In genomic region chr18:23163786-23164583, GRCh38 we compare ENCODE assay signal across 25 cellular contexts.
"Had no signal": no experiment of that assay in that cellular context is flagged by ENCODE, and none has a peak within 500 bp of the region (broad histone marks: within the 10 kb centered on the region; RNA-seq: fewer than 3 reads in every experiment).

No MANE protein-coding gene starts in this region.

- ATAC-seq: left cardiac atrium; left lung; mucosa of descending colon; naive thymus-derived CD4-positive, alpha-beta T cell; natural killer cell treated with Interleukin-12 subunit alpha and Interleukin-12 subunit beta and Interleukin-15 and Interleukin-18, amount 100 ng/mL, for 72 hours; pancreas; psoas muscle; sciatic nerve; stimulated activated effector memory CD8-positive, alpha-beta T cell treated with anti-CD3 and anti-CD28 coated beads, Interleukin-12 subunit alpha, Interleukin-12 subunit beta, amount 100 ng/mL, for 72 hours had no signal

- H3K27me3 ChIP-seq: left lung, pancreas, right atrium auricular region, spleen, stomach, testis, thyroid gland, transverse colon, upper lobe of left lung, vagina had no signal

- H3K27ac ChIP-seq: left lung, pancreas, psoas muscle, right atrium auricular region, spleen, stomach, testis, thyroid gland, transverse colon, upper lobe of left lung, vagina had no signal

- DNase-seq: head of caudate nucleus; hippocampal formation; kidney glomerular epithelial cell; left cardiac atrium; left lung; midbrain; mucosa of descending colon; naive thymus-derived CD4-positive, alpha-beta T cell; nucleus accumbens; pancreas; psoas muscle; small intestine; spleen; stimulated activated CD4-positive, alpha-beta T cell treated with anti-CD3 and anti-CD28 coated beads, Interleukin-4, amount 100 ng/mL, for 24 hours; stimulated activated naive CD4-positive, alpha-beta T cell; stomach; testis; thyroid gland; transverse colon; upper lobe of left lung had no signal

- H3K4me1 ChIP-seq: left lung, pancreas, psoas muscle, testis, thyroid gland, upper lobe of left lung had no signal

- H3K36me3 ChIP-seq: left lung, pancreas, right atrium auricular region, spleen, stomach, thyroid gland, transverse colon, upper lobe of left lung, vagina had no signal

- H3K4me3 ChIP-seq: left lung, mucosa of descending colon, pancreas, psoas muscle, right atrium auricular region, spleen, stomach, testis, thyroid gland, transverse colon, upper lobe of left lung, vagina had no signal
